In the genomic region with DNA sequence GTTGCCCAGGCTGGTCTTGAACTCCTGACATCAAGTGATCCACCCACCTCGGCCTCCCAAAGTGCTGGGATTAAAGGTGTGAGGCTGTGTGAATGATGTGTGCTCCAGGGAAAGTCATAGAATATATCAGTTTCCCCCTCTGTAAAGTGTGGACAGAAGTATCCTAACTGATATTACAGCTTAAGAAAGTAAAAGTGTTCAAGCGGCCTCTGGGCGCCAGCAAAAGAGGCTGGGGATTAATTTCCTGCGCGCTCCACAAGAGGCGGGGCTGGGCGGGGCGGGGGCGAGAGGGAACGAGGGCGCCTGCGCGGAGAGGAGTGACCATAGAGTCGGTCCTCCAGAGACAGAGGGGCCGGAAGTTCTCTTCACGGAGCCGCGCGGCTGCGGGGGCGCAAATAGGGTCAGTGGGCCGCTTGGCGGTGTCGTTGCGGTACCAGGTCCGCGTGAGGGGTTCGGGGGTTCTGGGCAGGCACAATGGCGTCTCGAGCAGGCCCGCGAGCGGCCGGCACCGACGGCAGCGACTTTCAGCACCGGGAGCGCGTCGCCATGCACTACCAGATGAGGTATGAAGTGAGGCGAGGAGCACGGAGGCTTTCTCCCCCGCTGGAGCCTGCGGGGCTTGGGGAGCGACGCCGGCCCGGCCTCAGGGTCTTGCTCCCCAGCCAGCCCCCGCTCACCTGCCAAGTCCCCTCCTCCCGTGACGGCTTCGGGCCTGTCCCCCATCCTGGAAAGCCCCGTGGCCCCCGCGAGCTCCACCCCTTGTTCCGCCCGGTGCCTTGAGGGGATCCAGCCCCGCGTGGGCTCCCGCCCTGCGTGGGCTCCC, we compare ENCODE assay signal across 1 cellular context.
TF ChIP-seq lines count a peak whose summit lies in the region.

Gene JAGN1 (plus strand): TSS at position 362 of the 823 bp plus-strand sequence. CDS start 113 bp downstream, at position 475.

TF ChIP-seq in HepG2, 621 proteins besides CTCF, POLR2A, EP300 and RAD21 (continued from another document and continues in another):
- TF ChIP-seq, protein P1, sequence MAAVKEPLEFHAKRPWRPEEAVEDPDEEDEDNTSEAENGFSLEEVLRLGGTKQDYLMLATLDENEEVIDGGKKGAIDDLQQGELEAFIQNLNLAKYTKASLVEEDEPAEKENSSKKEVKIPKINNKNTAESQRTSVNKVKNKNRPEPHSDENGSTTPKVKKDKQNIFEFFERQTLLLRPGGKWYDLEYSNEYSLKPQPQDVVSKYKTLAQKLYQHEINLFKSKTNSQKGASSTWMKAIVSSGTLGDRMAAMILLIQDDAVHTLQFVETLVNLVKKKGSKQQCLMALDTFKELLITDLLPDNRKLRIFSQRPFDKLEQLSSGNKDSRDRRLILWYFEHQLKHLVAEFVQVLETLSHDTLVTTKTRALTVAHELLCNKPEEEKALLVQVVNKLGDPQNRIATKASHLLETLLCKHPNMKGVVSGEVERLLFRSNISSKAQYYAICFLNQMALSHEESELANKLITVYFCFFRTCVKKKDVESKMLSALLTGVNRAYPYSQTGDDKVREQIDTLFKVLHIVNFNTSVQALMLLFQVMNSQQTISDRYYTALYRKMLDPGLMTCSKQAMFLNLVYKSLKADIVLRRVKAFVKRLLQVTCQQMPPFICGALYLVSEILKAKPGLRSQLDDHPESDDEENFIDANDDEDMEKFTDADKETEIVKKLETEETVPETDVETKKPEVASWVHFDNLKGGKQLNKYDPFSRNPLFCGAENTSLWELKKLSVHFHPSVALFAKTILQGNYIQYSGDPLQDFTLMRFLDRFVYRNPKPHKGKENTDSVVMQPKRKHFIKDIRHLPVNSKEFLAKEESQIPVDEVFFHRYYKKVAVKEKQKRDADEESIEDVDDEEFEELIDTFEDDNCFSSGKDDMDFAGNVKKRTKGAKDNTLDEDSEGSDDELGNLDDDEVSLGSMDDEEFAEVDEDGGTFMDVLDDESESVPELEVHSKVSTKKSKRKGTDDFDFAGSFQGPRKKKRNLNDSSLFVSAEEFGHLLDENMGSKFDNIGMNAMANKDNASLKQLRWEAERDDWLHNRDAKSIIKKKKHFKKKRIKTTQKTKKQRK (IDR thresholded peaks at IDR 0.05; ENCODE audit: low read length) = no peak
- TF ChIP-seq ZZZ3 (CRISPR knock-in tag; IDR thresholded peaks at IDR 0.05; ENCODE audit: borderline replicate concordance) (peak; percentile 43; the same call in 1 of the 2 replicates), AHDC1 (CRISPR knock-in tag; IDR thresholded peaks at IDR 0.05; ENCODE audit: borderline replicate concordance) (0 out of 2 replicates have a peak, but pooled peaks have one; percentile 51), ZNF143 (CRISPR knock-in tag; IDR thresholded peaks at IDR 0.05) (peak; percentile 34; the same call in 1 of the 2 replicates), LBX2 (CRISPR knock-in tag; IDR thresholded peaks at IDR 0.05; ENCODE audit: borderline replicate concordance) (peak; percentile 82), ZNF569 (CRISPR knock-in tag; IDR thresholded peaks at IDR 0.05; ENCODE audit: borderline replicate concordance) (no peak), SALL2 (CRISPR knock-in tag; IDR thresholded peaks at IDR 0.05) (peak; percentile 90), GATAD2A (CRISPR knock-in tag; IDR thresholded peaks at IDR 0.05) (peak; percentile 43; the same call in 1 of the 2 replicates), ZNF44 (CRISPR knock-in tag; IDR thresholded peaks at IDR 0.05) (no peak), ZNF652 (CRISPR knock-in tag; IDR thresholded peaks at IDR 0.05; ENCODE audit: borderline replicate concordance, low read depth) (no peak), ZNF432 (CRISPR knock-in tag; IDR thresholded peaks at IDR 0.05; ENCODE audit: borderline replicate concordance) (no peak), ZNF839 (CRISPR knock-in tag; IDR thresholded peaks at IDR 0.05; ENCODE audit: borderline replicate concordance) (peak; percentile 75; the same call in 1 of the 2 replicates), TOPORS (CRISPR knock-in tag; IDR thresholded peaks at IDR 0.05) (no peak), ZKSCAN1 (IDR thresholded peaks at IDR 0.05; ENCODE audit: low read length) (no peak), TARDBP (CRISPR knock-in tag; IDR thresholded peaks at IDR 0.05) (peak; percentile 84), SRF (IDR thresholded peaks at IDR 0.05; ENCODE audit: low read depth, low read length) (no peak), EHMT2 (IDR thresholded peaks at IDR 0.05; ENCODE audit: borderline replicate concordance, low read depth, low read length) (no peak), POLR2AphosphoS5 (IDR thresholded peaks at IDR 0.05; ENCODE audit: low read depth, low read length) (peak; percentile 89), KIAA2018 (CRISPR knock-in tag; IDR thresholded peaks at IDR 0.05; ENCODE audit: borderline replicate concordance) (no peak), ZKSCAN5 (CRISPR knock-in tag; IDR thresholded peaks at IDR 0.05) (no peak), SNAI1 (CRISPR knock-in tag; IDR thresholded peaks at IDR 0.05; ENCODE audit: borderline replicate concordance) (peak; percentile 88), RORA (CRISPR knock-in tag; IDR thresholded peaks at IDR 0.05) (no peak), MIER3 (CRISPR knock-in tag; IDR thresholded peaks at IDR 0.05; ENCODE audit: borderline replicate concordance) (0 out of 2 replicates have a peak, but pooled peaks have one; percentile 39), THAP11 (CRISPR knock-in tag; IDR thresholded peaks at IDR 0.05) (peak; percentile 87), SKI (IDR thresholded peaks at IDR 0.05; ENCODE audit: partially characterized antibody) (no peak), ZNF317 (CRISPR knock-in tag; IDR thresholded peaks at IDR 0.05) (peak; percentile 83)
- TF ChIP-seq, protein P2, sequence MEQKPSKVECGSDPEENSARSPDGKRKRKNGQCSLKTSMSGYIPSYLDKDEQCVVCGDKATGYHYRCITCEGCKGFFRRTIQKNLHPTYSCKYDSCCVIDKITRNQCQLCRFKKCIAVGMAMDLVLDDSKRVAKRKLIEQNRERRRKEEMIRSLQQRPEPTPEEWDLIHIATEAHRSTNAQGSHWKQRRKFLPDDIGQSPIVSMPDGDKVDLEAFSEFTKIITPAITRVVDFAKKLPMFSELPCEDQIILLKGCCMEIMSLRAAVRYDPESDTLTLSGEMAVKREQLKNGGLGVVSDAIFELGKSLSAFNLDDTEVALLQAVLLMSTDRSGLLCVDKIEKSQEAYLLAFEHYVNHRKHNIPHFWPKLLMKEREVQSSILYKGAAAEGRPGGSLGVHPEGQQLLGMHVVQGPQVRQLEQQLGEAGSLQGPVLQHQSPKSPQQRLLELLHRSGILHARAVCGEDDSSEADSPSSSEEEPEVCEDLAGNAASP (CRISPR knock-in tag; IDR thresholded peaks at IDR 0.05; ENCODE audit: borderline replicate concordance) = peak; percentile 44; the same call in 1 of the 2 replicates
- TF ChIP-seq, protein P3, sequence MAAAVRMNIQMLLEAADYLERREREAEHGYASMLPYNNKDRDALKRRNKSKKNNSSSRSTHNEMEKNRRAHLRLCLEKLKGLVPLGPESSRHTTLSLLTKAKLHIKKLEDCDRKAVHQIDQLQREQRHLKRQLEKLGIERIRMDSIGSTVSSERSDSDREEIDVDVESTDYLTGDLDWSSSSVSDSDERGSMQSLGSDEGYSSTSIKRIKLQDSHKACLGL (CRISPR knock-in tag; IDR thresholded peaks at IDR 0.05) = peak; percentile 83
- TF ChIP-seq, protein P4, sequence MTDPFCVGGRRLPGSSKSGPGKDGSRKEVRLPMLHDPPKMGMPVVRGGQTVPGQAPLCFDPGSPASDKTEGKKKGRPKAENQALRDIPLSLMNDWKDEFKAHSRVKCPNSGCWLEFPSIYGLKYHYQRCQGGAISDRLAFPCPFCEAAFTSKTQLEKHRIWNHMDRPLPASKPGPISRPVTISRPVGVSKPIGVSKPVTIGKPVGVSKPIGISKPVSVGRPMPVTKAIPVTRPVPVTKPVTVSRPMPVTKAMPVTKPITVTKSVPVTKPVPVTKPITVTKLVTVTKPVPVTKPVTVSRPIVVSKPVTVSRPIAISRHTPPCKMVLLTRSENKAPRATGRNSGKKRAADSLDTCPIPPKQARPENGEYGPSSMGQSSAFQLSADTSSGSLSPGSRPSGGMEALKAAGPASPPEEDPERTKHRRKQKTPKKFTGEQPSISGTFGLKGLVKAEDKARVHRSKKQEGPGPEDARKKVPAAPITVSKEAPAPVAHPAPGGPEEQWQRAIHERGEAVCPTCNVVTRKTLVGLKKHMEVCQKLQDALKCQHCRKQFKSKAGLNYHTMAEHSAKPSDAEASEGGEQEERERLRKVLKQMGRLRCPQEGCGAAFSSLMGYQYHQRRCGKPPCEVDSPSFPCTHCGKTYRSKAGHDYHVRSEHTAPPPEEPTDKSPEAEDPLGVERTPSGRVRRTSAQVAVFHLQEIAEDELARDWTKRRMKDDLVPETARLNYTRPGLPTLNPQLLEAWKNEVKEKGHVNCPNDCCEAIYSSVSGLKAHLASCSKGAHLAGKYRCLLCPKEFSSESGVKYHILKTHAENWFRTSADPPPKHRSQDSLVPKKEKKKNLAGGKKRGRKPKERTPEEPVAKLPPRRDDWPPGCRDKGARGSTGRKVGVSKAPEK (CRISPR knock-in tag; IDR thresholded peaks at IDR 0.05; ENCODE audit: borderline replicate concordance) = no peak
